In the genomic region with DNA sequence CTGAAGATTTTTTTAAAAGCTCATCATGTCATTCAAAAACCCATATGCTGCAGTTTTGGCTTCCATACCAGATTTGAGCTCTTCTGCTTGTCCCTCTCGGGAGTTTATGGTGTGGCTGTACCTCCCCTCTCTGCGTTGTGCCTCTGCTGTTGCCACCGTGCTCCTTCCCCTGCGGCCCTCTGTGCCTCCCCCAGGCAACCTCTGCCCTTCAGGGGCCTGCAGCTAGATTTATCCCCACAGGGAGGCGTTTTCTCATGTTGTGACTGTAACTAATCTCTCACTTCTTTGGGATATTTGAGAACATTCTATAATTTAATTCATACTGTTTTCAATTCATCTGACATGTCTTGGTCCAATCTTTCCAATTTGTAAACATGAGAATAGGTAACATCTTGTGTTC, we compare ENCODE assay signal across 17 cellular contexts. TPM values are rescaled to one million over a fixed set of nuclear protein-coding genes. Genes with fewer than 3 reads are reported as not detected.
A peak's percentile ranks its signal among the peaks of the same experiment; 100 is the strongest.
DNase-seq lines count a peak whose midpoint lies in the region; ATAC-seq and TF ChIP-seq lines count a peak whose summit lies in the region.
"Had no signal": no experiment of that assay in that cellular context is flagged by ENCODE, and none has a peak within 500 bp of the region (broad histone marks: within the 10 kb centered on the region; RNA-seq: fewer than 3 reads in every experiment).

No MANE protein-coding gene starts in this region.

- no peaks in the 10 kb centered on the region for H3K27me3 ChIP-seq in endodermal cell (ENCODE audit: control insufficient read depth, insufficient read depth, low read length, poor library complexity, severe bottlenecking)
- no peaks in the 10 kb centered on the region for H3K27me3 ChIP-seq in body of pancreas
- H3K27me3 ChIP-seq: sigmoid colon, upper lobe of left lung had no signal

- POLR2A ChIA-PET in activated CD4-positive, alpha-beta T cell treated with anti-CD3 and anti-CD28 coated beads, Interleukin-2, amount 10 ng/mL, durations not matched to agents 7 days and 5 days (lab: Charles Lee), result no interaction called here
- POLR2A ChIA-PET in HEK293T (lab: Yijun Ruan, JAX), result no interaction called here

- no peaks in the 10 kb centered on the region for H3K9me3 Mint-ChIP-seq in activated CD4-positive, alpha-beta T cell treated with anti-CD3 and anti-CD28 coated beads, Interleukin-2, amount 10 ng/mL, durations not matched to agents 7 days and 5 days
- H3K9me3 Mint-ChIP-seq in endodermal cell, result no peaks in the 10 kb centered on the region
- no peaks in the 10 kb centered on the region for H3K9me3 Mint-ChIP-seq in stimulated activated effector memory CD8-positive, alpha-beta T cell treated with anti-CD3 and anti-CD28 coated beads, Interleukin-12 subunit alpha, Interleukin-12 subunit beta, amount 100 ng/mL, for 72 hours
- H3K9me3 Mint-ChIP-seq: activated CD4-positive, alpha-beta memory T cell treated with anti-CD3 and anti-CD28 coated beads, Interleukin-2, amount 10 ng/mL, durations not matched to agents 7 days and 5 days; CD8-positive, alpha-beta memory T cell had no signal

- H3K4me3 ChIP-seq in endodermal cell (ENCODE audit: low read length) (no peak overlapping the region), body of pancreas (no peak overlapping the region)
- H3K4me3 ChIP-seq: sigmoid colon, SK-N-MC, upper lobe of left lung had no signal

- H3K36me3 ChIP-seq in endodermal cell (ENCODE audit: control insufficient read depth, insufficient read depth, low read length) (peaks cover 71% of the 10 kb centered on the region), body of pancreas (replicated peaks in 1 of 2; ENCODE audit: insufficient read depth in 1 of 2, low read depth in 2 of 2) (peaks cover 0 to 7% of the 10 kb centered on the region in 2 donors)

- peaks cover 56% of the 10 kb centered on the region for H3K36me3 Mint-ChIP-seq in activated CD4-positive, alpha-beta T cell treated with anti-CD3 and anti-CD28 coated beads, Interleukin-2, amount 10 ng/mL, durations not matched to agents 7 days and 5 days (ENCODE audit: low read depth)
- H3K36me3 Mint-ChIP-seq in endodermal cell (ENCODE audit: low read depth), result peaks cover 26% of the 10 kb centered on the region
- peaks cover 99% of the 10 kb centered on the region for H3K36me3 Mint-ChIP-seq in stimulated activated effector memory CD8-positive, alpha-beta T cell treated with anti-CD3 and anti-CD28 coated beads, Interleukin-12 subunit alpha, Interleukin-12 subunit beta, amount 100 ng/mL, for 72 hours

- H3K27ac Mint-ChIP-seq in activated CD4-positive, alpha-beta T cell treated with anti-CD3 and anti-CD28 coated beads, Interleukin-2, amount 10 ng/mL, durations not matched to agents 7 days and 5 days, result peak overlapping the region; percentile 32
- H3K27ac Mint-ChIP-seq in endodermal cell, result peak overlapping the region; percentile 57
- peak overlapping the region; percentile 88 for H3K27ac Mint-ChIP-seq in stimulated activated effector memory CD8-positive, alpha-beta T cell treated with anti-CD3 and anti-CD28 coated beads, Interleukin-12 subunit alpha, Interleukin-12 subunit beta, amount 100 ng/mL, for 72 hours
- H3K27ac Mint-ChIP-seq: activated CD4-positive, alpha-beta memory T cell treated with anti-CD3 and anti-CD28 coated beads, Interleukin-2, amount 10 ng/mL, durations not matched to agents 7 days and 5 days had no signal

- WGBS in endodermal cell (ENCODE audit: insufficient coverage in 1 of 2, insufficient read length in 1 of 2), 2 experiments, result 71% methylated on average over 5 of the region's 5 CpGs; no CpG with 5 or more reads in 1 of the 2 experiments
- WGBS in body of pancreas, 2 donors, result 88 to 92% methylated on average over 5 of the region's 5 CpGs

- H3K4me3 Mint-ChIP-seq in activated CD4-positive, alpha-beta T cell treated with anti-CD3 and anti-CD28 coated beads, Interleukin-2, amount 10 ng/mL, durations not matched to agents 7 days and 5 days, result no peak overlapping the region
- no peak overlapping the region for H3K4me3 Mint-ChIP-seq in endodermal cell
- no peak overlapping the region for H3K4me3 Mint-ChIP-seq in stimulated activated effector memory CD8-positive, alpha-beta T cell treated with anti-CD3 and anti-CD28 coated beads, Interleukin-12 subunit alpha, Interleukin-12 subunit beta, amount 100 ng/mL, for 72 hours
- H3K4me3 Mint-ChIP-seq: activated CD4-positive, alpha-beta memory T cell treated with anti-CD3 and anti-CD28 coated beads, Interleukin-2, amount 10 ng/mL, durations not matched to agents 7 days and 5 days; CD8-positive, alpha-beta memory T cell had no signal

- no peak for ATAC-seq in stimulated activated effector memory CD8-positive, alpha-beta T cell treated with anti-CD3 and anti-CD28 coated beads, Interleukin-12 subunit alpha, Interleukin-12 subunit beta, amount 100 ng/mL, for 72 hours
- ATAC-seq in body of pancreas, result no peak

- H3K4me1 Mint-ChIP-seq in activated CD4-positive, alpha-beta T cell treated with anti-CD3 and anti-CD28 coated beads, Interleukin-2, amount 10 ng/mL, durations not matched to agents 7 days and 5 days, result peaks cover 9% of the 10 kb centered on the region
- no peaks in the 10 kb centered on the region for H3K4me1 Mint-ChIP-seq in endodermal cell
- peaks cover 14% of the 10 kb centered on the region for H3K4me1 Mint-ChIP-seq in stimulated activated effector memory CD8-positive, alpha-beta T cell treated with anti-CD3 and anti-CD28 coated beads, Interleukin-12 subunit alpha, Interleukin-12 subunit beta, amount 100 ng/mL, for 72 hours

- intact Hi-C loops in body of pancreas (cut with DNase I), result no loop called here

- H3K9ac ChIP-seq in endodermal cell (ENCODE audit: extremely low read depth, low read length, poor library complexity, severe bottlenecking), result no peak overlapping the region

- TF ChIP-seq CTCF in endodermal cell (conservative IDR thresholded peaks at IDR 0.05), result peak; percentile 66
- no peak for TF ChIP-seq CTCF in body of pancreas (IDR thresholded peaks at IDR 0.05)

- H3K9me3 ChIP-seq in endodermal cell (ENCODE audit: control insufficient read depth, low read length) (no peaks in the 10 kb centered on the region), body of pancreas (no peaks in the 10 kb centered on the region)
- H3K9me3 ChIP-seq: sigmoid colon, upper lobe of left lung had no signal

- CTCF ChIA-PET in activated CD4-positive, alpha-beta T cell treated with anti-CD3 and anti-CD28 coated beads, Interleukin-2, amount 10 ng/mL, durations not matched to agents 7 days and 5 days (lab: Charles Lee), result no interaction called here
- CTCF ChIA-PET in HEK293T (lab: Yijun Ruan, JAX), result no interaction called here

- no peaks in the 10 kb centered on the region for H3K4me1 ChIP-seq in endodermal cell (ENCODE audit: control insufficient read depth, insufficient read depth, low read length)
- no peaks in the 10 kb centered on the region for H3K4me1 ChIP-seq in body of pancreas
- H3K4me1 ChIP-seq: sigmoid colon, upper lobe of left lung had no signal

- no peaks in the 10 kb centered on the region for H3K27me3 Mint-ChIP-seq in activated CD4-positive, alpha-beta T cell treated with anti-CD3 and anti-CD28 coated beads, Interleukin-2, amount 10 ng/mL, durations not matched to agents 7 days and 5 days
- no peaks in the 10 kb centered on the region for H3K27me3 Mint-ChIP-seq in endodermal cell (ENCODE audit: insufficient read depth)
- H3K27me3 Mint-ChIP-seq: activated CD4-positive, alpha-beta memory T cell treated with anti-CD3 and anti-CD28 coated beads, Interleukin-2, amount 10 ng/mL, durations not matched to agents 7 days and 5 days; CD8-positive, alpha-beta memory T cell had no signal

- DNase-seq in activated CD4-positive, alpha-beta T cell treated with anti-CD3 and anti-CD28 coated beads, Interleukin-2, amount 10 ng/mL, durations not matched to agents 7 days and 5 days, result no peak
- DNase-seq in activated CD4-positive, alpha-beta T cell treated with anti-CD3 and anti-CD28 coated beads for 1 hour, result no peak
- DNase-seq in HEK293T (ENCODE audit: extremely low spot score), result peak; percentile 47
- peak; percentile 76 for DNase-seq in endodermal cell
- DNase-seq in stimulated activated effector memory CD8-positive, alpha-beta T cell treated with anti-CD3 and anti-CD28 coated beads, Interleukin-12 subunit alpha, Interleukin-12 subunit beta, amount 100 ng/mL, for 72 hours (ENCODE audit: low spot score in 2 of 2), result no peak
- DNase-seq in NCI-H345 treated with DMSO at 0.1 percent for 48 hours (lab: John Stamatoyannopoulos, UW; ENCODE audit: unreplicated experiment), result no peak
- no peak for DNase-seq in body of pancreas
- DNase-seq in NCI-H1930 (lab: John Stamatoyannopoulos, UW), result no peak
- DNase-seq: activated CD4-positive, alpha-beta memory T cell treated with anti-CD3 and anti-CD28 coated beads, Interleukin-2, amount 10 ng/mL, durations not matched to agents 7 days and 5 days; CD8-positive, alpha-beta memory T cell; mammary epithelial cell; NCI-H510A treated with DMSO at 0.1 percent for 48 hours; sigmoid colon; stimulated activated CD4-positive, alpha-beta T cell treated with anti-CD3 and anti-CD28 coated beads, Interleukin-4, amount 100 ng/mL, for 1 hour; upper lobe of left lung had no signal

- H3K27ac ChIP-seq in endodermal cell (ENCODE audit: low read depth, low read length), result no peak overlapping the region
- H3K27ac ChIP-seq in body of pancreas, result no peak overlapping the region
- H3K27ac ChIP-seq: epithelial cell of prostate, sigmoid colon, SK-N-MC, upper lobe of left lung had no signal

- no peak for TF ChIP-seq POLR2A in body of pancreas (IDR thresholded peaks at IDR 0.05)

TF ChIP-seq in HEK293T, 16 proteins besides CTCF, POLR2A, EP300 and RAD21 (continues in another document):
- TF ChIP-seq L3MBTL2 (conservative IDR thresholded peaks at IDR 0.05) (no peak), BHLHE40 (IDR thresholded peaks at IDR 0.05; ENCODE audit: borderline replicate concordance) (no peak), ELF4 (IDR thresholded peaks at IDR 0.05) (no peak), NFRKB (IDR thresholded peaks at IDR 0.05) (no peak), FOXA1 (IDR thresholded peaks at IDR 0.05) (no peak), ZNF384 (IDR thresholded peaks at IDR 0.05) (no peak), CTBP1 (IDR thresholded peaks at IDR 0.05; ENCODE audit: borderline replicate concordance) (no peak), FOXM1 (IDR thresholded peaks at IDR 0.05; ENCODE audit: borderline replicate concordance) (no peak), FOXK2 (IDR thresholded peaks at IDR 0.05) (no peak)

RNA-seq across cellular contexts. Expression of gene TASOR2, which starts 52.7 kb away (rescaled TPM):
- total RNA-seq in activated CD4-positive, alpha-beta T cell treated with anti-CD3 and anti-CD28 coated beads, Interleukin-2, amount 10 ng/mL, durations not matched to agents 7 days and 5 days, result 10 to 100 TPM; 45.7 to 49.4 TPM
- total RNA-seq in endodermal cell (10 to 100 TPM; 47.1 to 53.0 TPM), body of pancreas (100 to 1,000 TPM in 1 of 2 donors, 10 to 100 TPM in 1; 47.2 to 114 TPM)
- polyA plus RNA-seq in endodermal cell (2013, experiment 1 of 2), result 29.3 TPM
- polyA plus RNA-seq in endodermal cell (2013, experiment 2 of 2), result 29.4 TPM

Comparison
In these comparisons a context has a peak if more than half of its experiments do, and no peak if none do; other contexts are left out.
1. DNase-seq: peak in HEK293T (single experiment) and endodermal cell (single experiment); none in activated CD4-positive, alpha-beta T cell treated with anti-CD3 and anti-CD28 coated beads, Interleukin-2, amount 10 ng/mL, durations not matched to agents 7 days and 5 days (single experiment), activated CD4-positive, alpha-beta T cell treated with anti-CD3 and anti-CD28 coated beads for 1 hour (single experiment), stimulated activated effector memory CD8-positive, alpha-beta T cell treated with anti-CD3 and anti-CD28 coated beads, Interleukin-12 subunit alpha, Interleukin-12 subunit beta, amount 100 ng/mL, for 72 hours (0 of 2), NCI-H345 treated with DMSO at 0.1 percent for 48 hours (single experiment), body of pancreas (0 of 4) and NCI-H1930 (0 of 2).
2. H3K27ac Mint-ChIP-seq: peak in every context shown above with its lines; median percentile 88 in stimulated activated effector memory CD8-positive, alpha-beta T cell treated with anti-CD3 and anti-CD28 coated beads, Interleukin-12 subunit alpha, Interleukin-12 subunit beta, amount 100 ng/mL, for 72 hours; 57 in endodermal cell; 32 in activated CD4-positive, alpha-beta T cell treated with anti-CD3 and anti-CD28 coated beads, Interleukin-2, amount 10 ng/mL, durations not matched to agents 7 days and 5 days.